1 cellular context compared by ENCODE assay signal in the genomic region with DNA sequence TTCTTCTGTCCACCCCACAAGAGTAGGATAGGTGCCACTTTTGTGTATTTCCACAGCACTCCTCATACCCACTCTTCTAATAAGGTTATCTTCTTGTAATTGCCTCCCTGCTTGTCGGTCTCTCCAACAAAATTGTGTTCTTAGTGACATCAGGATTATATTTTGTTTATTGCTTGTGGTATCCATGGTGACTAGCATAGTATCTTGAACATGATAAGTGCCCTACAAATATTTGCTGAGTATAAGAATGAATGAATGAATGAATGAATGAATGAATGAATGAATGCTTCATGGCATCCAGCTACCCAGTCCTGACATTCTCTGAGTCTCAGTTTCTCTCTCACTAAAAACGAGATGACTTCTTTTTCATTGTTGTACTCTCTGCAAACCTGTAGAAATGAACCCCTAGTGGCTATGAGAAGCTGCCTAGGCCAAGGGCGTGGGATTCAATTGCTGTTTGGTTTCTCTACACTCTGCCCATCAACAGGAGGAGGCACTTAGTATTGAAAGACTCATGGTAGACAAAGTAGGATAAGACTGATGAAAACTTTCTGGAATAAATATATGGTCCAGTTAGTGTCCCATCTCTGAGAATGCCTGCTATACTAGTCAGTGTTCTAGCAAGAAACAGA.
TF ChIP-seq lines count a peak whose summit lies in the region.

No MANE protein-coding gene starts in this region.

TF ChIP-seq in HCT116, 20 proteins besides CTCF, POLR2A, EP300 and RAD21 (continued from another document):
- TF ChIP-seq SIN3A (IDR thresholded peaks at IDR 0.05; ENCODE audit: low read depth): no peak
- no peak for TF ChIP-seq EZH2 (IDR thresholded peaks at IDR 0.05)
- TF ChIP-seq TCF7L2 (IDR thresholded peaks at IDR 0.05; ENCODE audit: borderline replicate concordance, extremely low read depth, insufficient read depth, insufficient read length): no peak
- TF ChIP-seq ELF1 (IDR thresholded peaks at IDR 0.05; ENCODE audit: borderline replicate concordance, low read depth): no peak
- no peak for TF ChIP-seq EGR1 (IDR thresholded peaks at IDR 0.05; ENCODE audit: low read depth)
- TF ChIP-seq ZBTB33 (IDR thresholded peaks at IDR 0.05; ENCODE audit: extremely low read depth, insufficient replicate concordance, low read length): no peak
- no peak for TF ChIP-seq ZFX (IDR thresholded peaks at IDR 0.05)
- TF ChIP-seq CEBPB (IDR thresholded peaks at IDR 0.05; ENCODE audit: low read depth): no peak
- TF ChIP-seq MAX (IDR thresholded peaks at IDR 0.05): no peak; the same call in 1 of the 2 replicates
- TF ChIP-seq EZH2phosphoT487 (IDR thresholded peaks at IDR 0.05; ENCODE audit: borderline replicate concordance): no peak
